23 cellular contexts compared by ENCODE assay signal in genomic region chr4:142778908-142779307, GRCh38.
"Had no signal": no experiment of that assay in that cellular context is flagged by ENCODE, and none has a peak within 500 bp of the region (broad histone marks: within the 10 kb centered on the region; RNA-seq: fewer than 3 reads in every experiment).

No MANE protein-coding gene starts in this region.

- H3K4me1 Mint-ChIP-seq: activated naive CD4-positive, alpha-beta T cell treated with anti-CD3 and anti-CD28 coated beads, Interleukin-2, amount 50 U/mL, for 24 hours; memory B cell; naive thymus-derived CD8-positive, alpha-beta T cell had no signal

- H3K9me3 ChIP-seq: left ventricle myocardium inferior, mucosa of descending colon, suprapubic skin had no signal

- H3K4me3 ChIP-seq: left ventricle myocardium inferior, mucosa of descending colon, suprapubic skin had no signal

- H3K27ac Mint-ChIP-seq: activated CD8-positive, alpha-beta T cell treated with anti-CD3 and anti-CD28 coated beads for 36 hours; dendritic cell treated with granulocyte-macrophage colony-stimulating factor and Interleukin-4, amounts not matched to agents 40 ng/mL and 50 ng/mL, for 4 days; memory B cell; naive thymus-derived CD8-positive, alpha-beta T cell; T-helper 1 cell treated with Interleukin-12 subunit alpha and Interleukin-12 subunit beta and Interleukin-4 antibody, amounts not matched to agents 30 μg/mL and 1 μg/mL, for 36 hours; type B pancreatic cell; WTC11 had no signal

- H3K4me1 ChIP-seq: left ventricle myocardium inferior had no signal

- H3K27me3 ChIP-seq: brain microvascular endothelial cell, suprapubic skin had no signal

- DNase-seq: activated CD4-positive, alpha-beta T cell treated with anti-CD3 and anti-CD28 coated beads for 48 hours; activated CD8-positive, alpha-beta T cell treated with anti-CD3 and anti-CD28 coated beads for 36 hours; activated effector memory CD4-positive, alpha-beta T cell treated with anti-CD3 and anti-CD28 coated beads, Interleukin-2, amount 50 U/mL, for 16 hours; activated T-cell treated with anti-CD3 and anti-CD28 coated beads, Interleukin-2, amount 50 U/mL, for 48 hours; effector memory CD4-positive, alpha-beta T cell; glutamatergic neuron; hypothalamus; left ventricle myocardium inferior; mucosa of descending colon; naive thymus-derived CD8-positive, alpha-beta T cell; posterior cingulate gyrus; small intestine; stimulated activated CD4-positive, alpha-beta T cell treated with anti-CD3 and anti-CD28 coated beads, Interleukin-4, amount 100 ng/mL, for 24 hours; stimulated activated CD8-positive, alpha-beta memory T cell treated with anti-CD3 and anti-CD28 coated beads, Interleukin-4, amount 100 ng/mL, for 48 hours; stimulated activated naive CD4-positive, alpha-beta T cell treated with Interleukin-2 at 50 U/mL for 16 hours had no signal

- H3K36me3 ChIP-seq: brain microvascular endothelial cell, left ventricle myocardium inferior, suprapubic skin had no signal

- H3K9me3 Mint-ChIP-seq: activated CD8-positive, alpha-beta T cell treated with anti-CD3 and anti-CD28 coated beads for 36 hours; activated naive CD4-positive, alpha-beta T cell treated with anti-CD3 and anti-CD28 coated beads, Interleukin-2, amount 50 U/mL, for 24 hours; dendritic cell treated with granulocyte-macrophage colony-stimulating factor and Interleukin-4, amounts not matched to agents 40 ng/mL and 50 ng/mL, for 4 days; memory B cell; T-helper 1 cell treated with Interleukin-12 subunit alpha and Interleukin-12 subunit beta and Interleukin-4 antibody, amounts not matched to agents 30 μg/mL and 1 μg/mL, for 36 hours; type B pancreatic cell had no signal

- H3K36me3 Mint-ChIP-seq: memory B cell; naive thymus-derived CD8-positive, alpha-beta T cell; type B pancreatic cell; WTC11 had no signal

- H3K27me3 Mint-ChIP-seq: activated CD8-positive, alpha-beta T cell treated with anti-CD3 and anti-CD28 coated beads for 36 hours; activated naive CD4-positive, alpha-beta T cell treated with anti-CD3 and anti-CD28 coated beads, Interleukin-2, amount 50 U/mL, for 24 hours; dendritic cell treated with granulocyte-macrophage colony-stimulating factor and Interleukin-4, amounts not matched to agents 40 ng/mL and 50 ng/mL, for 4 days; type B pancreatic cell had no signal

- ATAC-seq: activated CD8-positive, alpha-beta T cell treated with anti-CD3 and anti-CD28 coated beads for 36 hours; mucosa of descending colon; naive thymus-derived CD8-positive, alpha-beta T cell; WTC11 had no signal

- H3K4me3 Mint-ChIP-seq: activated CD8-positive, alpha-beta T cell treated with anti-CD3 and anti-CD28 coated beads for 36 hours; activated naive CD4-positive, alpha-beta T cell treated with anti-CD3 and anti-CD28 coated beads, Interleukin-2, amount 50 U/mL, for 24 hours; dendritic cell treated with granulocyte-macrophage colony-stimulating factor and Interleukin-4, amounts not matched to agents 40 ng/mL and 50 ng/mL, for 4 days; memory B cell; naive thymus-derived CD8-positive, alpha-beta T cell; T-helper 1 cell treated with Interleukin-12 subunit alpha and Interleukin-12 subunit beta and Interleukin-4 antibody, amounts not matched to agents 30 μg/mL and 1 μg/mL, for 36 hours; type B pancreatic cell; WTC11 had no signal

- H3K27ac ChIP-seq: brain microvascular endothelial cell, left ventricle myocardium inferior had no signal
